31 cellular contexts compared by ENCODE assay signal in genomic region chr5:78490709-78491485, GRCh38.
DNase-seq lines count a peak whose midpoint lies in the region; ATAC-seq and TF ChIP-seq lines count a peak whose summit lies in the region.
"Had no signal": no experiment of that assay in that cellular context is flagged by ENCODE, and none has a peak within 500 bp of the region (broad histone marks: within the 10 kb centered on the region; RNA-seq: fewer than 3 reads in every experiment).

No MANE protein-coding gene starts in this region.

- in situ Hi-C loops in mammary epithelial cell (cut with MboI; ENCODE audit: low sequenced_read_pairs in 2 of 2) = no loop called here

- no peak overlapping the region for H3K9ac ChIP-seq in mammary epithelial cell (ENCODE audit: insufficient read depth, low read length)

- no peak overlapping the region for H3K4me2 ChIP-seq in mammary epithelial cell (ENCODE audit: insufficient read depth, low read depth, low read length)

- H3K36me3 ChIP-seq in heart left ventricle (peaks cover 0 to 32% (median 13%) of the 10 kb centered on the region in 9 donors), right atrium auricular region (peaks cover 19% of the 10 kb centered on the region), mammary epithelial cell (ENCODE audit: insufficient read depth, low read length) (no peaks in the 10 kb centered on the region)
- H3K36me3 ChIP-seq: ovary, thyroid gland had no signal

- H3K4me1 ChIP-seq in heart left ventricle (peaks cover 0 to 33% (median 14%) of the 10 kb centered on the region in 12 donors), right atrium auricular region (peaks cover 0 to 19% of the 10 kb centered on the region in 2 donors), mammary epithelial cell (ENCODE audit: insufficient read depth, low read length) (peaks cover 8% of the 10 kb centered on the region), foreskin keratinocyte (no peaks in the 10 kb centered on the region)
- H3K4me1 ChIP-seq: body of pancreas had no signal

- dilution Hi-C loops in mammary epithelial cell (cut with HindIII; ENCODE audit: low sequenced_read_pairs) = no loop called here

- peaks cover 1% of the 10 kb centered on the region; the same call in 1 of the 2 replicates for H3K27me3 Mint-ChIP-seq in HFFc6 (ENCODE audit: insufficient read depth)
- H3K27me3 Mint-ChIP-seq: CD4-positive, alpha-beta memory T cell had no signal

- H3K79me2 ChIP-seq in mammary epithelial cell (ENCODE audit: insufficient read depth, low read length) = peaks cover 40% of the 10 kb centered on the region

- peaks cover 6% of the 10 kb centered on the region; the same call in 1 of the 2 replicates for H3K36me3 Mint-ChIP-seq in HFFc6 (ENCODE audit: low read depth)

- H3K27me3 ChIP-seq in heart left ventricle (no peaks in the 10 kb centered on the region), right atrium auricular region (no peaks in the 10 kb centered on the region), mammary epithelial cell (ENCODE audit: insufficient read depth, low read length) (no peaks in the 10 kb centered on the region), foreskin keratinocyte (no peaks in the 10 kb centered on the region)
- H3K27me3 ChIP-seq: adrenal gland, body of pancreas, esophagus squamous epithelium, gastroesophageal sphincter, ovary, stomach, thyroid gland had no signal

- TF ChIP-seq CTCF in heart left ventricle (IDR thresholded peaks at IDR 0.05) = no peak
- no peak for TF ChIP-seq CTCF in right atrium auricular region (IDR thresholded peaks at IDR 0.05)
- no peak for TF ChIP-seq CTCF in mammary epithelial cell (conservative IDR thresholded peaks at IDR 0.05 in 1 of 2, IDR thresholded peaks at IDR 0.05 in 1 of 2; ENCODE audit: extremely low read depth in 1 of 2, insufficient read depth in 1 of 2, low read depth in 1 of 2, low read length in 2 of 2)
- no peak for TF ChIP-seq CTCF in foreskin keratinocyte (conservative IDR thresholded peaks at IDR 0.05)
- TF ChIP-seq CTCF in HFFc6 (IDR thresholded peaks at IDR 0.05) = no peak

- no peaks in the 10 kb centered on the region for H3K9me3 Mint-ChIP-seq in HFFc6
- H3K9me3 Mint-ChIP-seq: mesothelial cell of epicardium; naive thymus-derived CD8-positive, alpha-beta T cell had no signal

- 81 to 90% (median 86%) methylated on average over 4 of the region's 4 CpGs for WGBS in heart left ventricle, 4 donors
- 64% methylated on average over 4 of the region's 4 CpGs for WGBS in mammary epithelial cell (ENCODE audit: low coverage, missing lambda C conversion rate)

- no peak overlapping the region for H3K27ac Mint-ChIP-seq in HFFc6
- H3K27ac Mint-ChIP-seq: mesothelial cell of epicardium had no signal

- intact Hi-C loops in heart left ventricle (cut with DNase I) = no loop called here
- intact Hi-C loops in mammary epithelial cell (cut with micrococcal nuclease) = no loop called here

- H3K4me1 Mint-ChIP-seq in HFFc6 (ENCODE audit: low read depth) = peaks cover 14% of the 10 kb centered on the region
- H3K4me1 Mint-ChIP-seq: CD4-positive, alpha-beta memory T cell had no signal

- no peak overlapping the region for H3K4me3 ChIP-seq in heart left ventricle
- H3K4me3 ChIP-seq in right atrium auricular region = no peak overlapping the region
- no peak overlapping the region for H3K4me3 ChIP-seq in mammary epithelial cell (replicated peaks in 1 of 3; ENCODE audit: insufficient read depth in 1 of 3, low read depth in 2 of 3, low read length in 3 of 3)
- H3K4me3 ChIP-seq: adrenal gland, body of pancreas, esophagus squamous epithelium, gastroesophageal sphincter, left ventricle myocardium inferior, ovary, stomach, thyroid gland had no signal

- H3K27ac ChIP-seq in heart left ventricle (no peak overlapping the region), right atrium auricular region (no peak overlapping the region), mammary epithelial cell (ENCODE audit: insufficient read depth, low read depth, low read length) (no peak overlapping the region), foreskin keratinocyte (peak overlapping the region; percentile 0)
- H3K27ac ChIP-seq: adrenal gland, body of pancreas, esophagus squamous epithelium, gastroesophageal sphincter, left ventricle myocardium inferior, ovary, stomach, thyroid gland, VCaP had no signal

- CTCF ChIA-PET in mammary epithelial cell (lab: Charles Lee; ENCODE audit: low non-redundant PET) = no interaction called here

- no peak for TF ChIP-seq POLR2A in heart left ventricle (IDR thresholded peaks at IDR 0.05)

- peak in 3 of 4 donors; percentile 19 to 32 (median 31) for ATAC-seq in heart left ventricle
- peak; percentile 52 for ATAC-seq in foreskin keratinocyte
- ATAC-seq in GM18867 (IDR thresholded peaks at IDR 0.05; ENCODE audit: unreplicated experiment) = no peak
- no peak for ATAC-seq in HG03095 (IDR thresholded peaks at IDR 0.05; ENCODE audit: unreplicated experiment)
- ATAC-seq: body of pancreas; gastroesophageal sphincter; naive thymus-derived CD8-positive, alpha-beta T cell; Right ventricle myocardium inferior had no signal

- no peak overlapping the region for H2AFZ ChIP-seq in mammary epithelial cell (ENCODE audit: low read depth, low read length)

- no peak for DNase-seq in heart left ventricle
- DNase-seq in right atrium auricular region (ENCODE audit: low spot score) = no peak
- DNase-seq in mammary epithelial cell = peak; percentile 25
- DNase-seq in foreskin keratinocyte = no peak
- no peak for DNase-seq in activated T-cell treated with anti-CD3 and anti-CD28 coated beads for 4 hours
- DNase-seq in HFFc6 = no peak
- DNase-seq: activated CD4-positive, alpha-beta T cell treated with anti-CD3 and anti-CD28 coated beads, Interleukin-2, amount 50 U/mL, for 1 hour; activated T-cell treated with anti-CD3 and anti-CD28 coated beads, Interleukin-2, amount 50 U/mL, for 48 hours; adrenal gland; AML-193; body of pancreas; CD4-positive, alpha-beta memory T cell; DMS 273 treated with DMSO at 0.1 percent for 48 hours; effector CD4-positive, alpha-beta T cell; esophagus squamous epithelium; H7; KBM-7; left ventricle myocardium inferior; MM.1S; naive thymus-derived CD8-positive, alpha-beta T cell; NCI-H2107; ovary; stimulated activated CD4-positive, alpha-beta T cell treated with anti-CD3 and anti-CD28 coated beads, Interleukin-2, amount 100 ng/mL, for 24 hours; stomach; thyroid gland had no signal

- H3K9me3 ChIP-seq in heart left ventricle (no peaks in the 10 kb centered on the region), right atrium auricular region (no peaks in the 10 kb centered on the region), mammary epithelial cell (replicated peaks; ENCODE audit: insufficient read depth, low read length) (no peaks in the 10 kb centered on the region)
- H3K9me3 ChIP-seq: adrenal gland, body of pancreas, esophagus squamous epithelium, gastroesophageal sphincter, left ventricle myocardium inferior, ovary, stomach, thyroid gland had no signal

- H4K20me1 ChIP-seq in mammary epithelial cell (ENCODE audit: insufficient read depth, low read length) = no peaks in the 10 kb centered on the region

- H3K4me3 Mint-ChIP-seq in HFFc6 = no peak overlapping the region
- H3K4me3 Mint-ChIP-seq: CD4-positive, alpha-beta memory T cell; mesothelial cell of epicardium; naive thymus-derived CD8-positive, alpha-beta T cell had no signal

- BruUV-seq in mammary epithelial cell (replicated peaks; lab: Mats Ljungman, UMichigan) = no TSS peak

Comparison
In these comparisons a context has a peak if more than half of its experiments do, and no peak if none do; other contexts are left out.
1. ATAC-seq: peak in heart left ventricle (3 of 4) and foreskin keratinocyte (single experiment); none in GM18867 (single experiment) and HG03095 (single experiment).